Comparison of ENCODE assay signal across 29 cellular contexts in the genomic region with DNA sequence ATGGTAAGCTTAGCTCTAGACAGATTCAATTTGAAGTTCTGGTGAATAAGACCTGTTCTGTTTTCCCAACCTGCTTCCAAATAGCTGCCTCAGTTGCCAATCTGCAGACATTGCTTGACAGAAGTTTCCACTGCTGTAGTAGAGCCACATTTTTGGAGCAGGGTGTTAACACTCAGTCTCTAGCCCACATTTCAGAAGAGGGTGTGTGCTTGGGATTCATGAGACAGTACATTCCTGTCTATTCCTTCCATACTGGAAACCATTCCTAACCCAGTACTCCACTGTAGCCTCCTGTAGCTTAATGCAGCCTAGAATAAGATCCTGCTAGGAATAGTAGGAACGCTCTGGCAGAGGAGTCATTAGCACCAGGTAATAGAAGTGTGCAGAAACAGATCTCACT.
"Had no signal": no experiment of that assay in that cellular context is flagged by ENCODE, and none has a peak within 500 bp of the region (broad histone marks: within the 10 kb centered on the region; RNA-seq: fewer than 3 reads in every experiment).

No MANE protein-coding gene starts in this region.

- H3K4me1 ChIP-seq: adrenal gland, body of pancreas, colonic mucosa had no signal

- H3K27me3 ChIP-seq: adrenal gland, body of pancreas, colonic mucosa, esophagus squamous epithelium had no signal

- FAIRE-seq: endometrium, endothelial cell of umbilical vein, frontal cortex had no signal

- H3K36me3 ChIP-seq: adrenal gland, colonic mucosa, esophagus squamous epithelium, WERI-Rb-1 had no signal

- H3K9me3 ChIP-seq: adrenal gland, body of pancreas, colonic mucosa, esophagus squamous epithelium had no signal

- H3K27ac ChIP-seq: adrenal gland, body of pancreas, colonic mucosa, epithelial cell of prostate, esophagus squamous epithelium, WERI-Rb-1 had no signal

- DNase-seq: activated B cell treated with CpG ODN at 0.5 μM for 24 hours; activated CD4-positive, alpha-beta T cell treated with anti-CD3 and anti-CD28 coated beads for 48 hours; activated CD4-positive, alpha-beta T cell treated with anti-CD3 and anti-CD28 coated beads, Interleukin-2, amount 50 U/mL, for 1 hour; activated CD4-positive, alpha-beta T cell treated with anti-CD3 and anti-CD28 coated beads, Interleukin-2, amount 50 U/mL, for 48 hours; activated CD8-positive, alpha-beta memory T cell treated with anti-CD3 and anti-CD28 coated beads for 24 hours; activated CD8-positive, alpha-beta T cell treated with anti-CD3 and anti-CD28 coated beads for 36 hours; activated effector memory CD4-positive, alpha-beta T cell treated with Interleukin-2 at 50 U/mL for 16 hours; activated gamma-delta T cell treated with Interleukin-2 at 50 U/mL for 16 hours; activated naive CD4-positive, alpha-beta T cell treated with Interleukin-2 at 50 U/mL for 16 hours; activated naive CD8-positive, alpha-beta T cell treated with anti-CD3 and anti-CD28 coated beads for 36 hours; activated naive CD8-positive, alpha-beta T cell treated with anti-CD3 and anti-CD28 coated beads, Interleukin-2, amount 50 U/mL, for 24 hours; activated T-cell treated with anti-CD3 and anti-CD28 coated beads, Interleukin-2, amount 50 U/mL, for 4 hours; adrenal gland; amygdala; aorta; body of pancreas; caudate nucleus; colonic mucosa; effector CD8-positive, alpha-beta T cell; esophagus squamous epithelium; foreskin fibroblast; T-helper 1 cell; T-helper 17 cell; T1000; WERI-Rb-1 had no signal

- H3K4me3 ChIP-seq: adrenal gland, body of pancreas, colonic mucosa, esophagus squamous epithelium had no signal
